In genomic region chr7:142612264-142612881, GRCh38 we compare ENCODE assay signal across 1 cellular context.
TF ChIP-seq lines count a peak whose summit lies in the region.

No MANE protein-coding gene starts in this region.

TF ChIP-seq in GM23338, 12 proteins besides CTCF, POLR2A, EP300 and RAD21 (continued from another document):
- TF ChIP-seq ETS1 (IDR thresholded peaks at IDR 0.05) (no peak), STAT1 (IDR thresholded peaks at IDR 0.05; ENCODE audit: unreplicated experiment) (no peak), ZNF331 (CRISPR knock-in tag; IDR thresholded peaks at IDR 0.05; ENCODE audit: low read depth) (no peak), REST (IDR thresholded peaks at IDR 0.05; ENCODE audit: unreplicated experiment) (no peak), ZNF114 (CRISPR knock-in tag; IDR thresholded peaks at IDR 0.05) (no peak)
